10 cellular contexts compared by ENCODE assay signal in the genomic region with DNA sequence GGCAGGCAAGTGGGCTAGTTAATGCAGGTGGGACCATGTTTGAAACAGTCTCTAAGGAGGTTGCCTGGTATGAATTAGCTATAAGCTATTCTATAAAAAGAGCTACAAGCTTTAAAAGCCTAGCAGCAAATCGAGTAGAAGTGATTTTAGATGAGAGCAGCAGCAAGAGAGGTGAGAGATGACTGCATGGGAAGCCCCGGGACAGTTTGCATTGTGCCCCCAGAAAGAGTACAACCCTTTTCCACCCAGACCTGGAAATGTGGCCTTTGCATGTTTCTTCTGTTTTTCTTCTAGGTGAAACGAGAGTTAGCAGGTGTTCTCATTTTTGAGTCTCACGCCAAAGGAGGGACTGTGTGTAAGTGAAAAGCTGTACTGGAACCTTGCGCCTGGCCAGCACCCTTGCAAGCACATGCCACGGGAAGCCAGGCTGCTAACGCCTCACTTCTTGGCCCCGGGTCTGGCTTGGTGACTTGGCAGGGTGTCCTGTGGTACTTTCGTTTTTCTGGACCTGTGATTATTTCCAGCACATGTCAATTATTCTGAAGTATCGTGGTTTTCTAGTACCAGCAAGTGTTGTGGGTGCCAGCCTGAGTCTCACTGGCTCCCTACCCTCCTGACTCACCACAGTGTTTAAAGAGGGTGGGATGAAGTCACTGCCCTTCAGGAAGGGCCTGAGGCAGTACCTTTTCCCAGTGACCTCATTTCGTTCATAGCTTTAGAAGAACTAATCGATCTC.
DNase-seq lines count a peak whose midpoint lies in the region; ATAC-seq and TF ChIP-seq lines count a peak whose summit lies in the region.
"Had no signal": no experiment of that assay in that cellular context is flagged by ENCODE, and none has a peak within 500 bp of the region (broad histone marks: within the 10 kb centered on the region; RNA-seq: fewer than 3 reads in every experiment).

No MANE protein-coding gene starts in this region.

- TF ChIP-seq CTCF in MCF 10A (IDR thresholded peaks at IDR 0.05; ENCODE audit: unreplicated experiment) = no peak

- no peaks in the 10 kb centered on the region for H3K36me3 Mint-ChIP-seq in MCF 10A (ENCODE audit: insufficient read depth, unreplicated experiment)
- H3K36me3 Mint-ChIP-seq in natural killer cell treated with Interleukin-12 subunit alpha and Interleukin-12 subunit beta and Interleukin-15 and Interleukin-18, amount 100 ng/mL, for 72 hours = no peaks in the 10 kb centered on the region

- CTCF ChIA-PET in MCF 10A (lab: Yijun Ruan, JAX) = interaction anchor here (0.5 to 2.9 kb wide), 8 partner anchors 10 to 418 kb away, joined by 3 to 21 read pairs (median 4); no protein-coding TSS in a partner anchor

- intact Hi-C loops in MCF 10A (cut with micrococcal nuclease) = no loop called here

- H3K4me1 Mint-ChIP-seq in MCF 10A (ENCODE audit: insufficient read depth, unreplicated experiment) = peaks cover 13% of the 10 kb centered on the region
- H3K4me1 Mint-ChIP-seq in natural killer cell treated with Interleukin-12 subunit alpha and Interleukin-12 subunit beta and Interleukin-15 and Interleukin-18, amount 100 ng/mL, for 72 hours (ENCODE audit: low read depth in 2 of 2) = peaks cover 0 to 6% of the 10 kb centered on the region in 2 donors

- peaks cover 5% of the 10 kb centered on the region for H3K27me3 Mint-ChIP-seq in MCF 10A (ENCODE audit: insufficient read depth, unreplicated experiment)
- peaks cover 14 to 15% of the 10 kb centered on the region in 2 donors for H3K27me3 Mint-ChIP-seq in natural killer cell treated with Interleukin-12 subunit alpha and Interleukin-12 subunit beta and Interleukin-15 and Interleukin-18, amount 100 ng/mL, for 72 hours

- no peaks in the 10 kb centered on the region for H3K9me3 ChIP-seq in MG63
- H3K9me3 ChIP-seq in HAP-1 = no peaks in the 10 kb centered on the region
- H3K9me3 ChIP-seq: transverse colon had no signal

- peaks cover 2% of the 10 kb centered on the region; the same call in 1 of the 2 replicates for H3K4me1 ChIP-seq in HAP-1

- peak overlapping the region; percentile 65 for H3K4me3 Mint-ChIP-seq in MCF 10A (ENCODE audit: unreplicated experiment)
- H3K4me3 Mint-ChIP-seq in natural killer cell treated with Interleukin-12 subunit alpha and Interleukin-12 subunit beta and Interleukin-15 and Interleukin-18, amount 100 ng/mL, for 72 hours = no peak overlapping the region

- H3K27me3 ChIP-seq in MG63 (peaks cover 2% of the 10 kb centered on the region; the same call in 1 of the 2 replicates), HAP-1 (ENCODE audit: low read depth) (no peaks in the 10 kb centered on the region)
- H3K27me3 ChIP-seq: transverse colon had no signal

- peak overlapping the region; percentile 64 for H3K27ac Mint-ChIP-seq in MCF 10A (ENCODE audit: low read depth, unreplicated experiment)
- H3K27ac Mint-ChIP-seq in natural killer cell treated with Interleukin-12 subunit alpha and Interleukin-12 subunit beta and Interleukin-15 and Interleukin-18, amount 100 ng/mL, for 72 hours = no peak overlapping the region

- peak; percentile 48 to 59 for ATAC-seq in natural killer cell treated with Interleukin-12 subunit alpha and Interleukin-12 subunit beta and Interleukin-15 and Interleukin-18, amount 100 ng/mL, for 72 hours
- ATAC-seq in GM21737 (IDR thresholded peaks at IDR 0.05; ENCODE audit: unreplicated experiment) (no peak), GM18861 (IDR thresholded peaks at IDR 0.05; ENCODE audit: unreplicated experiment) (no peak)

- POLR2A ChIA-PET in MCF 10A (lab: Yijun Ruan, JAX) = interaction anchor here (0.5 to 1.6 kb wide), 7 partner anchors 10 to 501 kb away, joined by 3 to 8 read pairs (median 3); no protein-coding TSS in a partner anchor

- BruUV-seq in MCF 10A (replicated peaks; lab: Mats Ljungman, UMichigan) = no TSS peak

- in situ Hi-C loops in HAP-1 (cut with MboI; ENCODE audit: low sequenced_read_pairs) = no loop called here

- no peaks in the 10 kb centered on the region for H3K36me3 ChIP-seq in MG63
- no peaks in the 10 kb centered on the region for H3K36me3 ChIP-seq in HAP-1 (replicated peaks)
- H3K36me3 ChIP-seq: transverse colon, WERI-Rb-1 had no signal

- peak overlapping the region; percentile 16; the same call in 1 of the 2 replicates for H3K4me3 ChIP-seq in MG63
- no peak overlapping the region for H3K4me3 ChIP-seq in HAP-1
- H3K4me3 ChIP-seq: transverse colon had no signal

- H3K9me3 Mint-ChIP-seq in MCF 10A (ENCODE audit: unreplicated experiment) = no peaks in the 10 kb centered on the region
- H3K9me3 Mint-ChIP-seq in natural killer cell treated with Interleukin-12 subunit alpha and Interleukin-12 subunit beta and Interleukin-15 and Interleukin-18, amount 100 ng/mL, for 72 hours = no peaks in the 10 kb centered on the region

- DNase-seq in EL (peak; percentile 88), MG63 (peak; percentile 86), MCF 10A (ENCODE audit: unreplicated experiment) (peak; percentile 83), NCI-H2081 treated with DMSO at 0.1 percent for 48 hours (lab: John Stamatoyannopoulos, UW) (no peak), HAP-1 (ENCODE audit: low spot score in 2 of 2) (no peak)
- DNase-seq in natural killer cell treated with Interleukin-12 subunit alpha and Interleukin-12 subunit beta and Interleukin-15 and Interleukin-18, amount 100 ng/mL, for 72 hours (ENCODE audit: low spot score) = no peak
- DNase-seq: transverse colon, WERI-Rb-1 had no signal

Comparison
In these comparisons a context has a peak if more than half of its experiments do, and no peak if none do; other contexts are left out.
1. DNase-seq: peak in EL (single experiment), MG63 (single experiment) and MCF 10A (single experiment); none in natural killer cell treated with Interleukin-12 subunit alpha and Interleukin-12 subunit beta and Interleukin-15 and Interleukin-18, amount 100 ng/mL, for 72 hours (single experiment), NCI-H2081 treated with DMSO at 0.1 percent for 48 hours (single experiment) and HAP-1 (0 of 2).
2. ATAC-seq: peak in natural killer cell treated with Interleukin-12 subunit alpha and Interleukin-12 subunit beta and Interleukin-15 and Interleukin-18, amount 100 ng/mL, for 72 hours (2 of 2); none in GM21737 (single experiment) and GM18861 (single experiment).